12 cellular contexts compared by ENCODE assay signal in the genomic region with DNA sequence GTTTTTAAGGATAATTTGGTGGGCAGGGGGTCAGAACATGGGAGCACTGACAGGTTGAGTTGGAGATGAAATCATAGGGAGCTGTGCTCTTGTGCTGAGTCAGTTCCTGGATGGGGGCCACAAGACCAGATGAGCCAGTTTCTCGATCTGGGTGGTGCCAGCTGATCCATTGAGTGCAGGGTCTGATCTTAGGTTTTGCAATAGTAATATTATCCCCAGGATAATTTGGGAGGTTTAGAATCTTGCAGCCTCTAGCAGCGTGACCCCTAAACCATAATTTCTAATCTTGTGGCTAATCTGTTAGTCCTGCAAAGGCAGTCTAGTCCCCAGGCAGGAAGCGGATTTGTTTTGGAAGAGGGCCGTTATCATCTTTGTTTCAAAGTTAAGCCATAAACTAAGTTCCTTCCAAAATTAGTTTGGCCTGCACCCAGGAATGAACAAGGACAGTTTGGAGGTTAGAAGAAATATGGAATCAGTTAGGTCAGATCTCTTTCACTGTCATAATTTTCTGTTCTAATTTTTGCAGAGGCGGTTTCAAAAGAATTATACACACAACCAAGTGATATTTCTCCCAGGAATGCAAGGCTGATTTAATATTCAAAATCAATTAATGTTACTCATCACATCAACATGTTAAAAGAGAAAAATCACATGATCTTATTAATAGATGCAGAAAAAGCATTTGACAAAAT. TPM values are rescaled to one million over a fixed set of nuclear protein-coding genes. Genes with fewer than 3 reads are reported as not detected.
DNase-seq lines count a peak whose midpoint lies in the region; ATAC-seq and TF ChIP-seq lines count a peak whose summit lies in the region.
"Had no signal": no experiment of that assay in that cellular context is flagged by ENCODE, and none has a peak within 500 bp of the region (broad histone marks: within the 10 kb centered on the region; RNA-seq: fewer than 3 reads in every experiment).

No MANE protein-coding gene starts in this region.

- H3K27ac ChIP-seq in BLaER1 (no peak overlapping the region), MM.1S (ENCODE audit: low read length) (no peak overlapping the region), lower lobe of right lung (peak overlapping the region; percentile 8)
- H3K27ac ChIP-seq: uterus had no signal

- H3K4me1 ChIP-seq in BLaER1 (peaks cover 53% of the 10 kb centered on the region), MM.1S (ENCODE audit: low read length) (peaks cover 9% of the 10 kb centered on the region), lower lobe of right lung (peaks cover 31% of the 10 kb centered on the region)
- H3K4me1 ChIP-seq: uterus had no signal

- intact Hi-C loops in lower lobe of right lung (cut with DNase I): no loop called here

- H3K27ac Mint-ChIP-seq in T-helper 2 cell treated with Interferon-gamma antibody and Interleukin-4, amounts not matched to agents 5 μg/mL and 100 μg/mL, for 36 hours: no peak overlapping the region

- H3K4me3 Mint-ChIP-seq in T-helper 2 cell treated with Interferon-gamma antibody and Interleukin-4, amounts not matched to agents 5 μg/mL and 100 μg/mL, for 36 hours: no peak overlapping the region

- H3K9ac ChIP-seq in BLaER1: no peak overlapping the region
- H3K9ac ChIP-seq in MM.1S (ENCODE audit: low read length): no peak overlapping the region

- no peaks in the 10 kb centered on the region for H3K9me3 Mint-ChIP-seq in T-helper 2 cell treated with Interferon-gamma antibody and Interleukin-4, amounts not matched to agents 5 μg/mL and 100 μg/mL, for 36 hours

- no peaks in the 10 kb centered on the region for H3K79me2 ChIP-seq in MM.1S (ENCODE audit: low read length)

- no peaks in the 10 kb centered on the region for H3K9me3 ChIP-seq in BLaER1
- H3K9me3 ChIP-seq in MM.1S (replicated peaks; ENCODE audit: insufficient read depth, low read length): no peaks in the 10 kb centered on the region
- no peaks in the 10 kb centered on the region for H3K9me3 ChIP-seq in lower lobe of right lung
- H3K9me3 ChIP-seq: uterus had no signal

- H3K36me3 Mint-ChIP-seq in T-helper 2 cell treated with Interferon-gamma antibody and Interleukin-4, amounts not matched to agents 5 μg/mL and 100 μg/mL, for 36 hours (ENCODE audit: low read depth): no peaks in the 10 kb centered on the region

- H2AFZ ChIP-seq in MM.1S (ENCODE audit: low read length): peak overlapping the region; percentile 45; the same call in 1 of the 2 replicates

- H3K4me3 ChIP-seq in BLaER1: no peak overlapping the region
- H3K4me3 ChIP-seq in MM.1S (ENCODE audit: low read length): no peak overlapping the region
- no peak overlapping the region for H3K4me3 ChIP-seq in choroid plexus epithelial cell (ENCODE audit: low read depth, low read length)
- no peak overlapping the region for H3K4me3 ChIP-seq in lower lobe of right lung
- H3K4me3 ChIP-seq: uterus had no signal

- no peaks in the 10 kb centered on the region for H4K20me1 ChIP-seq in BLaER1
- H4K20me1 ChIP-seq in MM.1S (ENCODE audit: insufficient read depth, low read length): no peaks in the 10 kb centered on the region

- H3K4me2 ChIP-seq in BLaER1: peak overlapping the region; percentile 38
- H3K4me2 ChIP-seq in MM.1S (ENCODE audit: low read depth, low read length): no peak overlapping the region

- H3K27me3 Mint-ChIP-seq in T-helper 2 cell treated with Interferon-gamma antibody and Interleukin-4, amounts not matched to agents 5 μg/mL and 100 μg/mL, for 36 hours (ENCODE audit: low read depth): peaks cover 6% of the 10 kb centered on the region

- DNase-seq in MM.1S (no peak), choroid plexus epithelial cell (ENCODE audit: low read depth) (peak; percentile 65), lower lobe of right lung (no peak), retina (no peak), UCSD-AML1 (lab: John Stamatoyannopoulos, UW; ENCODE audit: unreplicated experiment) (no peak)
- no peak for DNase-seq in T-helper 2 cell treated with Interferon-gamma antibody and Interleukin-4, amounts not matched to agents 5 μg/mL and 100 μg/mL, for 36 hours (ENCODE audit: low spot score)
- DNase-seq: activated naive CD4-positive, alpha-beta T cell; DMS79 had no signal

- ATAC-seq in lower lobe of right lung (no peak), GM19395 (IDR thresholded peaks at IDR 0.05; ENCODE audit: unreplicated experiment) (no peak)

- H3K4me1 Mint-ChIP-seq in T-helper 2 cell treated with Interferon-gamma antibody and Interleukin-4, amounts not matched to agents 5 μg/mL and 100 μg/mL, for 36 hours (ENCODE audit: low read depth): peaks cover 10% of the 10 kb centered on the region

- TF ChIP-seq CTCF in MM.1S (IDR thresholded peaks at IDR 0.05; ENCODE audit: low read length) (no peak), choroid plexus epithelial cell (conservative IDR thresholded peaks at IDR 0.05; ENCODE audit: low read depth, low read length) (no peak), lower lobe of right lung (IDR thresholded peaks at IDR 0.05) (no peak)

- no peaks in the 10 kb centered on the region for H3K36me3 ChIP-seq in BLaER1
- no peaks in the 10 kb centered on the region for H3K36me3 ChIP-seq in MM.1S (replicated peaks; ENCODE audit: insufficient read depth, low read length)
- H3K36me3 ChIP-seq in lower lobe of right lung: no peaks in the 10 kb centered on the region
- H3K36me3 ChIP-seq: uterus had no signal

- no peaks in the 10 kb centered on the region for H3K27me3 ChIP-seq in BLaER1
- no peaks in the 10 kb centered on the region for H3K27me3 ChIP-seq in MM.1S (replicated peaks; ENCODE audit: insufficient read depth, low read length)
- no peaks in the 10 kb centered on the region for H3K27me3 ChIP-seq in lower lobe of right lung (ENCODE audit: low read depth)
- H3K27me3 ChIP-seq: uterus had no signal

- no peaks in the 10 kb centered on the region for H3F3A ChIP-seq in MM.1S (ENCODE audit: insufficient read depth, low read length)

- H3K9me2 ChIP-seq in MM.1S (replicated peaks; ENCODE audit: insufficient read depth, low read length): no peaks in the 10 kb centered on the region

RNA-seq across cellular contexts. Expression of a gene that starts 23.0 kb away (rescaled TPM):
- total RNA-seq in lower lobe of right lung: 172 TPM

RNA-seq across cellular contexts. Expression of a gene that starts 23.1 kb away (rescaled TPM):
- 11.6 TPM for total RNA-seq in lower lobe of right lung

RNA-seq across cellular contexts. Expression of a gene that starts 41.9 kb away (rescaled TPM):
- 21.7 TPM for total RNA-seq in lower lobe of right lung
- total RNA-seq: SK-MEL-5 had no signal
